26 cellular contexts compared by ENCODE assay signal in genomic region chrX:35722128-35722527, GRCh38.
"Had no signal": no experiment of that assay in that cellular context is flagged by ENCODE, and none has a peak within 500 bp of the region (broad histone marks: within the 10 kb centered on the region; RNA-seq: fewer than 3 reads in every experiment).

No MANE protein-coding gene starts in this region.

- H3K79me2 ChIP-seq: hepatocyte had no signal

- H3K27me3 Mint-ChIP-seq: effector memory CD8-positive, alpha-beta T cell had no signal

- H3K4me3 ChIP-seq: colonic mucosa, coronary artery, dorsolateral prefrontal cortex, esophagus muscularis mucosa, esophagus squamous epithelium, gastrocnemius medialis, gastroesophageal sphincter, heart left ventricle, heart right ventricle, hepatocyte had no signal

- H2AFZ ChIP-seq: hepatocyte had no signal

- DNase-seq: colonic mucosa; cortex of kidney; dermis blood vessel endothelial cell; dorsolateral prefrontal cortex; effector CD4-positive, alpha-beta T cell; effector CD8-positive, alpha-beta T cell; effector memory CD4-positive, alpha-beta T cell; effector memory CD8-positive, alpha-beta T cell; endodermal cell; erythroblast; esophagus squamous epithelium; foreskin fibroblast; foreskin keratinocyte; foreskin melanocyte; gastrocnemius medialis; glutamatergic neuron; head of caudate nucleus; heart left ventricle; heart right ventricle had no signal

- H3K36me3 ChIP-seq: colonic mucosa, esophagus muscularis mucosa, esophagus squamous epithelium, gastrocnemius medialis, gastroesophageal sphincter, heart left ventricle, heart right ventricle had no signal

- ATAC-seq: effector memory CD8-positive, alpha-beta T cell; esophagus mucosa; foreskin keratinocyte; gastrocnemius medialis; gastroesophageal sphincter; heart left ventricle; heart right ventricle had no signal

- H3K27ac ChIP-seq: colonic mucosa, coronary artery, dorsolateral prefrontal cortex, epithelial cell of prostate, esophagus muscularis mucosa, esophagus squamous epithelium, foreskin keratinocyte, gastrocnemius medialis, gastroesophageal sphincter, heart left ventricle, heart right ventricle, hepatocyte had no signal

- H3K4me3 Mint-ChIP-seq: dendritic cell treated with granulocyte-macrophage colony-stimulating factor and Interleukin-4, amounts not matched to agents 40 ng/mL and 50 ng/mL, for 4 days; effector memory CD8-positive, alpha-beta T cell; endodermal cell had no signal

- H3K27me3 ChIP-seq: colonic mucosa, esophagus muscularis mucosa, esophagus squamous epithelium, foreskin keratinocyte, gastrocnemius medialis, gastroesophageal sphincter, heart left ventricle, heart right ventricle, hepatocyte had no signal

- H3K4me1 Mint-ChIP-seq: endodermal cell had no signal

- H3K27ac Mint-ChIP-seq: dendritic cell treated with granulocyte-macrophage colony-stimulating factor and Interleukin-4, amounts not matched to agents 40 ng/mL and 50 ng/mL, for 4 days; effector memory CD8-positive, alpha-beta T cell; endodermal cell had no signal

- H3K4me1 ChIP-seq: colonic mucosa, esophagus muscularis mucosa, esophagus squamous epithelium, foreskin keratinocyte, gastrocnemius medialis, gastroesophageal sphincter, heart left ventricle, heart right ventricle had no signal

- H3K9me3 ChIP-seq: colonic mucosa, esophagus muscularis mucosa, esophagus squamous epithelium, gastrocnemius medialis, gastroesophageal sphincter, heart left ventricle, heart right ventricle had no signal

- H3K9me3 Mint-ChIP-seq: dendritic cell treated with granulocyte-macrophage colony-stimulating factor and Interleukin-4, amounts not matched to agents 40 ng/mL and 50 ng/mL, for 4 days; effector memory CD8-positive, alpha-beta T cell had no signal

- H3K4me2 ChIP-seq: hepatocyte had no signal
